Comparison of ENCODE assay signal across 1 cellular context in the genomic region with DNA sequence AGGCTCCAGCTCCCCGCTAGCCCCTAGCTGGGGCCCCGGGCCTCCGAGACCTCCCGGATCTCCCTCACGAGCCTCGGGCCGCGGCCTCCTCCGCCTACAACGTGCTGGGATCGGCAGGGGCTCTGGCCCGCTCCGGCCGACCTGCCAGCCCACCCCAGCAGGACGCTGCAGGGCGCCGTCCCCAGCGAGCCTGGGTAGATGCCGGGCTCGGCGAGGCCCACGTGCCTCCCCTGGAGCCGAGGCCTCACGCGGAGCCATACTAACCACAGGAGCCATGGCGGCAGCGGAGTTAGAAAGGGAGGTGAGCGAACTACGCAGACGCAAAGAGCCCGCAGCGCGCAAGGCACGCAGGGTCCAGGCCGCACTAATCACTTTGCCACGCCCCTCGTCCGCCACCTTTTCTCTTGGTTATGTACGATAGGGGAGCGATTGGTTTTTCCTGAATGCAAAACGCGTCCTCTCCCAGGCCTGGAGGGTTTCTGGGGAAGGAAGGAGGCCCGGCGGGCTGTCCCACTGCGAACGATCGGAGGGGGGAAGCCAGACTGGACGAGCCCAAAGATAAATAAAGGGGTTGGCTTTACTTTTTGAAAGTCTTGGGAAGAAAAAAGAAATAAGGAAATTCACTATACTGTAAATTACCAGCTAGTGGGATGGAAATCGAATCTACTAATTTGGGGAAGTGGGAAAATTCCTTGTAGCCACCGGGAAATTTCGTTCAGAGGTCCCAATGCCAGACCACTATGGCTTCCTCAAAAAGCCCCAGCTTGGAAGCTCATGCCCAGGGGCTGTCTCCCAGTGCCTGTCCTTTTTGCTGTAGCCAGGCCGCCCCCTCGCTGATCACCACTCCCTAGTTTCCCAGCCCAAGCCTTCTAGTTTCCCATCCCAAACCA.
A peak's percentile ranks its signal among the peaks of the same experiment; 100 is the strongest.
TF ChIP-seq lines count a peak whose summit lies in the region.

A gene (minus strand): TSS at position 298 of the 890 bp plus-strand sequence. CDS start 22 bp downstream, at position 276.

TF ChIP-seq in GM12878, 131 proteins besides CTCF, POLR2A, EP300 and RAD21 (continued from another document and continues in another):
- TF ChIP-seq RBBP5 (conservative IDR thresholded peaks at IDR 0.05) (no peak), ZNF622 (IDR thresholded peaks at IDR 0.05) (no peak), PML (IDR thresholded peaks at IDR 0.05; ENCODE audit: low read length) (no peak), SMARCA5 (IDR thresholded peaks at IDR 0.05) (peak; percentile 49; the same call in 1 of the 2 replicates), CREM (IDR thresholded peaks at IDR 0.05; ENCODE audit: low read depth) (peak; percentile 81), NRF1 (conservative IDR thresholded peaks at IDR 0.05; ENCODE audit: low read depth, low read length) (peak; percentile 48), MYB (IDR thresholded peaks at IDR 0.05; ENCODE audit: borderline replicate concordance, low read depth, low read length) (peak; percentile 40; the same call in 1 of the 2 replicates), ZNF384 (IDR thresholded peaks at IDR 0.05; ENCODE audit: borderline replicate concordance, low read depth, low read length) (no peak), MYC (IDR thresholded peaks at IDR 0.05; ENCODE audit: insufficient read depth, insufficient read length, insufficient replicate concordance, low read length, severe bottlenecking) (peak; percentile 99), MXI1 (IDR thresholded peaks at IDR 0.05; ENCODE audit: low read depth, low read length) (peak; percentile 99), ZNF274 (IDR thresholded peaks at IDR 0.05; ENCODE audit: insufficient read depth, insufficient read length) (no peak), ZNF207 (IDR thresholded peaks at IDR 0.05; ENCODE audit: borderline replicate concordance) (peak; percentile 81), PAX8 (IDR thresholded peaks at IDR 0.05) (0 out of 2 replicates have a peak, but pooled peaks have one; percentile 53), BCL11A (IDR thresholded peaks at IDR 0.05; ENCODE audit: low read depth, low read length) (no peak), SIX5 (IDR thresholded peaks at IDR 0.05; ENCODE audit: low read depth, low read length, severe bottlenecking) (peak; percentile 59), RCOR1 (conservative IDR thresholded peaks at IDR 0.05; ENCODE audit: low read depth, low read length) (no peak), NR2F1 (conservative IDR thresholded peaks at IDR 0.05) (peak; percentile 6; the same call in 1 of the 2 replicates), HDAC6 (IDR thresholded peaks at IDR 0.05; ENCODE audit: unreplicated experiment) (no peak), ATF7 (IDR thresholded peaks at IDR 0.05; ENCODE audit: low read depth) (peak; percentile 99), FOXK2 (IDR thresholded peaks at IDR 0.05) (peak; percentile 97), GATAD2B (conservative IDR thresholded peaks at IDR 0.05; ENCODE audit: low read depth) (peak; percentile 80; the same call in 1 of the 2 replicates)
- TF ChIP-seq, protein P1, sequence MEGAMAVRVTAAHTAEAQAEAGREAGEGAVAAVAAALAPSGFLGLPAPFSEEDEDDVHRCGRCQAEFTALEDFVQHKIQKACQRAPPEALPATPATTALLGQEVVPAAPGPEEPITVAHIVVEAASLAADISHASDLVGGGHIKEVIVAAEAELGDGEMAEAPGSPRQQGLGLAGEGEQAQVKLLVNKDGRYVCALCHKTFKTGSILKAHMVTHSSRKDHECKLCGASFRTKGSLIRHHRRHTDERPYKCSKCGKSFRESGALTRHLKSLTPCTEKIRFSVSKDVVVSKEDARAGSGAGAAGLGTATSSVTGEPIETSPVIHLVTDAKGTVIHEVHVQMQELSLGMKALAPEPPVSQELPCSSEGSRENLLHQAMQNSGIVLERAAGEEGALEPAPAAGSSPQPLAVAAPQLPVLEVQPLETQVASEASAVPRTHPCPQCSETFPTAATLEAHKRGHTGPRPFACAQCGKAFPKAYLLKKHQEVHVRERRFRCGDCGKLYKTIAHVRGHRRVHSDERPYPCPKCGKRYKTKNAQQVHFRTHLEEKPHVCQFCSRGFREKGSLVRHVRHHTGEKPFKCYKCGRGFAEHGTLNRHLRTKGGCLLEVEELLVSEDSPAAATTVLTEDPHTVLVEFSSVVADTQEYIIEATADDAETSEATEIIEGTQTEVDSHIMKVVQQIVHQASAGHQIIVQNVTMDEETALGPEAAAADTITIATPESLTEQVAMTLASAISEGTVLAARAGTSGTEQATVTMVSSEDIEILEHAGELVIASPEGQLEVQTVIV (IDR thresholded peaks at IDR 0.05; ENCODE audit: borderline replicate concordance, partially characterized antibody) = peak; percentile 80
- TF ChIP-seq, protein P2, sequence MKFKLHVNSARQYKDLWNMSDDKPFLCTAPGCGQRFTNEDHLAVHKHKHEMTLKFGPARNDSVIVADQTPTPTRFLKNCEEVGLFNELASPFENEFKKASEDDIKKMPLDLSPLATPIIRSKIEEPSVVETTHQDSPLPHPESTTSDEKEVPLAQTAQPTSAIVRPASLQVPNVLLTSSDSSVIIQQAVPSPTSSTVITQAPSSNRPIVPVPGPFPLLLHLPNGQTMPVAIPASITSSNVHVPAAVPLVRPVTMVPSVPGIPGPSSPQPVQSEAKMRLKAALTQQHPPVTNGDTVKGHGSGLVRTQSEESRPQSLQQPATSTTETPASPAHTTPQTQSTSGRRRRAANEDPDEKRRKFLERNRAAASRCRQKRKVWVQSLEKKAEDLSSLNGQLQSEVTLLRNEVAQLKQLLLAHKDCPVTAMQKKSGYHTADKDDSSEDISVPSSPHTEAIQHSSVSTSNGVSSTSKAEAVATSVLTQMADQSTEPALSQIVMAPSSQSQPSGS (IDR thresholded peaks at IDR 0.05; ENCODE audit: low read length) = no peak
- TF ChIP-seq, protein P3, sequence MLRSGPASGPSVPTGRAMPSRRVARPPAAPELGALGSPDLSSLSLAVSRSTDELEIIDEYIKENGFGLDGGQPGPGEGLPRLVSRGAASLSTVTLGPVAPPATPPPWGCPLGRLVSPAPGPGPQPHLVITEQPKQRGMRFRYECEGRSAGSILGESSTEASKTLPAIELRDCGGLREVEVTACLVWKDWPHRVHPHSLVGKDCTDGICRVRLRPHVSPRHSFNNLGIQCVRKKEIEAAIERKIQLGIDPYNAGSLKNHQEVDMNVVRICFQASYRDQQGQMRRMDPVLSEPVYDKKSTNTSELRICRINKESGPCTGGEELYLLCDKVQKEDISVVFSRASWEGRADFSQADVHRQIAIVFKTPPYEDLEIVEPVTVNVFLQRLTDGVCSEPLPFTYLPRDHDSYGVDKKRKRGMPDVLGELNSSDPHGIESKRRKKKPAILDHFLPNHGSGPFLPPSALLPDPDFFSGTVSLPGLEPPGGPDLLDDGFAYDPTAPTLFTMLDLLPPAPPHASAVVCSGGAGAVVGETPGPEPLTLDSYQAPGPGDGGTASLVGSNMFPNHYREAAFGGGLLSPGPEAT (IDR thresholded peaks at IDR 0.05; ENCODE audit: low read depth) = peak; percentile 100
- TF ChIP-seq, protein P4, sequence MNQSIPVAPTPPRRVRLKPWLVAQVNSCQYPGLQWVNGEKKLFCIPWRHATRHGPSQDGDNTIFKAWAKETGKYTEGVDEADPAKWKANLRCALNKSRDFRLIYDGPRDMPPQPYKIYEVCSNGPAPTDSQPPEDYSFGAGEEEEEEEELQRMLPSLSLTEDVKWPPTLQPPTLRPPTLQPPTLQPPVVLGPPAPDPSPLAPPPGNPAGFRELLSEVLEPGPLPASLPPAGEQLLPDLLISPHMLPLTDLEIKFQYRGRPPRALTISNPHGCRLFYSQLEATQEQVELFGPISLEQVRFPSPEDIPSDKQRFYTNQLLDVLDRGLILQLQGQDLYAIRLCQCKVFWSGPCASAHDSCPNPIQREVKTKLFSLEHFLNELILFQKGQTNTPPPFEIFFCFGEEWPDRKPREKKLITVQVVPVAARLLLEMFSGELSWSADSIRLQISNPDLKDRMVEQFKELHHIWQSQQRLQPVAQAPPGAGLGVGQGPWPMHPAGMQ (IDR thresholded peaks at IDR 0.05; ENCODE audit: borderline replicate concordance) = no peak
- TF ChIP-seq, protein P5, sequence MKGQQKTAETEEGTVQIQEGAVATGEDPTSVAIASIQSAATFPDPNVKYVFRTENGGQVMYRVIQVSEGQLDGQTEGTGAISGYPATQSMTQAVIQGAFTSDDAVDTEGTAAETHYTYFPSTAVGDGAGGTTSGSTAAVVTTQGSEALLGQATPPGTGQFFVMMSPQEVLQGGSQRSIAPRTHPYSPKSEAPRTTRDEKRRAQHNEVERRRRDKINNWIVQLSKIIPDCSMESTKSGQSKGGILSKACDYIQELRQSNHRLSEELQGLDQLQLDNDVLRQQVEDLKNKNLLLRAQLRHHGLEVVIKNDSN (IDR thresholded peaks at IDR 0.05; ENCODE audit: borderline replicate concordance, extremely low read length, insufficient read depth, low read depth, low read length) = peak; percentile 72
- TF ChIP-seq, protein P6, sequence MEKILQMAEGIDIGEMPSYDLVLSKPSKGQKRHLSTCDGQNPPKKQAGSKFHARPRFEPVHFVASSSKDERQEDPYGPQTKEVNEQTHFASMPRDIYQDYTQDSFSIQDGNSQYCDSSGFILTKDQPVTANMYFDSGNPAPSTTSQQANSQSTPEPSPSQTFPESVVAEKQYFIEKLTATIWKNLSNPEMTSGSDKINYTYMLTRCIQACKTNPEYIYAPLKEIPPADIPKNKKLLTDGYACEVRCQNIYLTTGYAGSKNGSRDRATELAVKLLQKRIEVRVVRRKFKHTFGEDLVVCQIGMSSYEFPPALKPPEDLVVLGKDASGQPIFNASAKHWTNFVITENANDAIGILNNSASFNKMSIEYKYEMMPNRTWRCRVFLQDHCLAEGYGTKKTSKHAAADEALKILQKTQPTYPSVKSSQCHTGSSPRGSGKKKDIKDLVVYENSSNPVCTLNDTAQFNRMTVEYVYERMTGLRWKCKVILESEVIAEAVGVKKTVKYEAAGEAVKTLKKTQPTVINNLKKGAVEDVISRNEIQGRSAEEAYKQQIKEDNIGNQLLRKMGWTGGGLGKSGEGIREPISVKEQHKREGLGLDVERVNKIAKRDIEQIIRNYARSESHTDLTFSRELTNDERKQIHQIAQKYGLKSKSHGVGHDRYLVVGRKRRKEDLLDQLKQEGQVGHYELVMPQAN (conservative IDR thresholded peaks at IDR 0.05) = peak; percentile 94; the same call in 1 of the 2 replicates
- TF ChIP-seq, protein P7, sequence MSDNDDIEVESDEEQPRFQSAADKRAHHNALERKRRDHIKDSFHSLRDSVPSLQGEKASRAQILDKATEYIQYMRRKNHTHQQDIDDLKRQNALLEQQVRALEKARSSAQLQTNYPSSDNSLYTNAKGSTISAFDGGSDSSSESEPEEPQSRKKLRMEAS (IDR thresholded peaks at IDR 0.05; ENCODE audit: low read depth, low read length) = peak; percentile 97
- TF ChIP-seq, protein P8, sequence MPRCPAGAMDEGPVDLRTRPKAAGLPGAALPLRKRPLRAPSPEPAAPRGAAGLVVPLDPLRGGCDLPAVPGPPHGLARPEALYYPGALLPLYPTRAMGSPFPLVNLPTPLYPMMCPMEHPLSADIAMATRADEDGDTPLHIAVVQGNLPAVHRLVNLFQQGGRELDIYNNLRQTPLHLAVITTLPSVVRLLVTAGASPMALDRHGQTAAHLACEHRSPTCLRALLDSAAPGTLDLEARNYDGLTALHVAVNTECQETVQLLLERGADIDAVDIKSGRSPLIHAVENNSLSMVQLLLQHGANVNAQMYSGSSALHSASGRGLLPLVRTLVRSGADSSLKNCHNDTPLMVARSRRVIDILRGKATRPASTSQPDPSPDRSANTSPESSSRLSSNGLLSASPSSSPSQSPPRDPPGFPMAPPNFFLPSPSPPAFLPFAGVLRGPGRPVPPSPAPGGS (IDR thresholded peaks at IDR 0.05; ENCODE audit: borderline replicate concordance, insufficient read depth, low read depth, low read length, poor library complexity, severe bottlenecking) = no peak
- TF ChIP-seq, protein P9, sequence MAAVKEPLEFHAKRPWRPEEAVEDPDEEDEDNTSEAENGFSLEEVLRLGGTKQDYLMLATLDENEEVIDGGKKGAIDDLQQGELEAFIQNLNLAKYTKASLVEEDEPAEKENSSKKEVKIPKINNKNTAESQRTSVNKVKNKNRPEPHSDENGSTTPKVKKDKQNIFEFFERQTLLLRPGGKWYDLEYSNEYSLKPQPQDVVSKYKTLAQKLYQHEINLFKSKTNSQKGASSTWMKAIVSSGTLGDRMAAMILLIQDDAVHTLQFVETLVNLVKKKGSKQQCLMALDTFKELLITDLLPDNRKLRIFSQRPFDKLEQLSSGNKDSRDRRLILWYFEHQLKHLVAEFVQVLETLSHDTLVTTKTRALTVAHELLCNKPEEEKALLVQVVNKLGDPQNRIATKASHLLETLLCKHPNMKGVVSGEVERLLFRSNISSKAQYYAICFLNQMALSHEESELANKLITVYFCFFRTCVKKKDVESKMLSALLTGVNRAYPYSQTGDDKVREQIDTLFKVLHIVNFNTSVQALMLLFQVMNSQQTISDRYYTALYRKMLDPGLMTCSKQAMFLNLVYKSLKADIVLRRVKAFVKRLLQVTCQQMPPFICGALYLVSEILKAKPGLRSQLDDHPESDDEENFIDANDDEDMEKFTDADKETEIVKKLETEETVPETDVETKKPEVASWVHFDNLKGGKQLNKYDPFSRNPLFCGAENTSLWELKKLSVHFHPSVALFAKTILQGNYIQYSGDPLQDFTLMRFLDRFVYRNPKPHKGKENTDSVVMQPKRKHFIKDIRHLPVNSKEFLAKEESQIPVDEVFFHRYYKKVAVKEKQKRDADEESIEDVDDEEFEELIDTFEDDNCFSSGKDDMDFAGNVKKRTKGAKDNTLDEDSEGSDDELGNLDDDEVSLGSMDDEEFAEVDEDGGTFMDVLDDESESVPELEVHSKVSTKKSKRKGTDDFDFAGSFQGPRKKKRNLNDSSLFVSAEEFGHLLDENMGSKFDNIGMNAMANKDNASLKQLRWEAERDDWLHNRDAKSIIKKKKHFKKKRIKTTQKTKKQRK (IDR thresholded peaks at IDR 0.05; ENCODE audit: low read depth, low read length) = peak; percentile 62
- TF ChIP-seq, protein P10, sequence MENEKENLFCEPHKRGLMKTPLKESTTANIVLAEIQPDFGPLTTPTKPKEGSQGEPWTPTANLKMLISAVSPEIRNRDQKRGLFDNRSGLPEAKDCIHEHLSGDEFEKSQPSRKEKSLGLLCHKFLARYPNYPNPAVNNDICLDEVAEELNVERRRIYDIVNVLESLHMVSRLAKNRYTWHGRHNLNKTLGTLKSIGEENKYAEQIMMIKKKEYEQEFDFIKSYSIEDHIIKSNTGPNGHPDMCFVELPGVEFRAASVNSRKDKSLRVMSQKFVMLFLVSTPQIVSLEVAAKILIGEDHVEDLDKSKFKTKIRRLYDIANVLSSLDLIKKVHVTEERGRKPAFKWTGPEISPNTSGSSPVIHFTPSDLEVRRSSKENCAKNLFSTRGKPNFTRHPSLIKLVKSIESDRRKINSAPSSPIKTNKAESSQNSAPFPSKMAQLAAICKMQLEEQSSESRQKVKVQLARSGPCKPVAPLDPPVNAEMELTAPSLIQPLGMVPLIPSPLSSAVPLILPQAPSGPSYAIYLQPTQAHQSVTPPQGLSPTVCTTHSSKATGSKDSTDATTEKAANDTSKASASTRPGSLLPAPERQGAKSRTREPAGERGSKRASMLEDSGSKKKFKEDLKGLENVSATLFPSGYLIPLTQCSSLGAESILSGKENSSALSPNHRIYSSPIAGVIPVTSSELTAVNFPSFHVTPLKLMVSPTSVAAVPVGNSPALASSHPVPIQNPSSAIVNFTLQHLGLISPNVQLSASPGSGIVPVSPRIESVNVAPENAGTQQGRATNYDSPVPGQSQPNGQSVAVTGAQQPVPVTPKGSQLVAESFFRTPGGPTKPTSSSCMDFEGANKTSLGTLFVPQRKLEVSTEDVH (IDR thresholded peaks at IDR 0.05; ENCODE audit: low read depth, partially characterized antibody) = peak; percentile 69
